ENCODE assay signal across 11 cellular contexts in genomic region chr2:28680657-28681056, GRCh38.
DNase-seq lines count a peak whose midpoint lies in the region; ATAC-seq, FAIRE-seq and TF ChIP-seq lines count a peak whose summit lies in the region.
"Had no signal": no experiment of that assay in that cellular context is flagged by ENCODE, and none has a peak within 500 bp of the region (broad histone marks: within the 10 kb centered on the region; RNA-seq: fewer than 3 reads in every experiment).

No MANE protein-coding gene starts in this region.

- no peak overlapping the region; the same call in 1 of the 2 replicates for H3K18ac ChIP-seq in H1 (ENCODE audit: extremely low read depth, low read length)

- no peaks in the 10 kb centered on the region for H3K9me2 ChIP-seq in Loucy (replicated peaks; ENCODE audit: low read depth, low read length)

- H3K27ac ChIP-seq in H1 (ENCODE audit: low read depth, low read length) = no peak overlapping the region
- peak overlapping the region; percentile 90 for H3K27ac ChIP-seq in smooth muscle cell (ENCODE audit: low read depth)
- H3K27ac ChIP-seq in vagina = no peak overlapping the region
- H3K27ac ChIP-seq: lower lobe of right lung had no signal

- H3K9me3 Mint-ChIP-seq in activated CD4-positive, alpha-beta T cell treated with anti-CD3 and anti-CD28 coated beads, Interleukin-2, amount 10 ng/mL, durations not matched to agents 24 days and 14 days = peaks cover 6% of the 10 kb centered on the region
- H3K9me3 Mint-ChIP-seq: endodermal cell had no signal

- H3K79me2 ChIP-seq in Loucy (ENCODE audit: insufficient read depth, low read length) (no peaks in the 10 kb centered on the region), H1 (ENCODE audit: control insufficient read depth in 1 of 2, insufficient read depth in 2 of 2, low read length in 2 of 2) (no peaks in the 10 kb centered on the region), smooth muscle cell (ENCODE audit: low read depth) (no peaks in the 10 kb centered on the region)

- intact Hi-C loops in activated CD4-positive, alpha-beta T cell treated with anti-CD3 and anti-CD28 coated beads, Interleukin-2, amount 10 ng/mL, durations not matched to agents 24 days and 14 days (cut with micrococcal nuclease) = loop anchor here (1.0 kb wide), 2 partner anchors 55 to 86 kb away; no protein-coding TSS in a partner anchor
- intact Hi-C loops in vagina (cut with DNase I) = no loop called here

- no peak overlapping the region; the same call in 1 of the 2 replicates for H2BK12ac ChIP-seq in H1 (ENCODE audit: low read depth, low read length)

- H3K23ac ChIP-seq in H1 (ENCODE audit: insufficient read length) = no peak overlapping the region

- H3K27me3 ChIP-seq in Loucy (ENCODE audit: insufficient read depth, low read length, poor library complexity, severe bottlenecking) = no peaks in the 10 kb centered on the region
- no peaks in the 10 kb centered on the region for H3K27me3 ChIP-seq in H1 (replicated peaks in 1 of 4; ENCODE audit: control insufficient read depth in 3 of 4, extremely low read depth in 1 of 4, insufficient read depth in 3 of 4, low read length in 3 of 4)
- H3K27me3 ChIP-seq in smooth muscle cell (ENCODE audit: low read depth) = no peaks in the 10 kb centered on the region
- H3K27me3 ChIP-seq in vagina = no peaks in the 10 kb centered on the region

- no peak overlapping the region for H4K8ac ChIP-seq in H1 (ENCODE audit: extremely low read depth, insufficient read depth, low read length)

- no peak for TF ChIP-seq RAD21 in H1 (IDR thresholded peaks at IDR 0.05 in 1 of 2, conservative IDR thresholded peaks at IDR 0.05 in 1 of 2; ENCODE audit: low read depth in 2 of 2, low read length in 2 of 2)

- H3K4me2 ChIP-seq in Loucy (ENCODE audit: low read depth, low read length, poor library complexity, severe bottlenecking) = peak overlapping the region; percentile 27
- H3K4me2 ChIP-seq in H1 (ENCODE audit: insufficient read depth in 1 of 2, low read depth in 2 of 2, low read length in 2 of 2) = peak overlapping the region in 1 of 2 experiments; percentile 7; a peak in 1 of 4 replicates
- no peak overlapping the region for H3K4me2 ChIP-seq in smooth muscle cell

- CTCF ChIA-PET in H1 (lab: Charles Lee; ENCODE audit: partially characterized antibody) = interaction anchor here (1.3 kb wide), 1 partner anchor 9 kb away, joined by 4 read pairs; no protein-coding TSS in a partner anchor

- no peak for TF ChIP-seq EP300 in H1 (IDR thresholded peaks at IDR 0.05; ENCODE audit: borderline replicate concordance in 1 of 2, low read depth in 2 of 2, low read length in 2 of 2)

- no peak overlapping the region for H4K5ac ChIP-seq in H1 (ENCODE audit: insufficient read length, low read depth, low read length)

- H3K79me1 ChIP-seq in H1 (ENCODE audit: low read depth, low read length) = no peaks in the 10 kb centered on the region

- H2BK15ac ChIP-seq in H1 (ENCODE audit: low read length) = peak overlapping the region; percentile 88

- no peak overlapping the region for H2BK120ac ChIP-seq in H1 (replicated peaks; ENCODE audit: low read depth, low read length)

- 91% methylated on average over 6 of the region's 6 CpGs; no CpG with 5 or more reads in 1 of the 2 experiments for WGBS in H1 (ENCODE audit: extremely low coverage in 1 of 2, insufficient coverage in 1 of 2, insufficient read length in 1 of 2, insufficient replicate concordance in 2 of 2, low coverage in 1 of 2, low lambda C conversion rate in 2 of 2, missing lambda C conversion rate in 1 of 2), 2 experiments
- WGBS in smooth muscle cell (ENCODE audit: low lambda C conversion rate) = over 99% methylated on average over 6 of the region's 6 CpGs

- peak overlapping the region; percentile 34 for H3K9ac ChIP-seq in Loucy (ENCODE audit: low read depth, low read length, poor library complexity, severe bottlenecking)
- no peak overlapping the region for H3K9ac ChIP-seq in H1 (replicated peaks in 1 of 4; ENCODE audit: extremely low read depth in 1 of 4, low read depth in 3 of 4, low read length in 3 of 4)
- peak overlapping the region; percentile 48 for H3K9ac ChIP-seq in smooth muscle cell (ENCODE audit: low read depth)

- no peak overlapping the region for H3K4ac ChIP-seq in H1 (replicated peaks; ENCODE audit: insufficient read length, low read depth, low read length)

- no peaks in the 10 kb centered on the region for H3F3A ChIP-seq in Loucy (ENCODE audit: low read depth)
- no peaks in the 10 kb centered on the region for H3F3A ChIP-seq in smooth muscle cell (ENCODE audit: low read depth)

- peaks cover 57% of the 10 kb centered on the region for H3K4me1 Mint-ChIP-seq in activated CD4-positive, alpha-beta T cell treated with anti-CD3 and anti-CD28 coated beads, Interleukin-2, amount 10 ng/mL, durations not matched to agents 24 days and 14 days

- no peaks in the 10 kb centered on the region for H3K23me2 ChIP-seq in H1 (ENCODE audit: low read depth, low read length)

- H3K27me3 Mint-ChIP-seq in activated CD4-positive, alpha-beta T cell treated with anti-CD3 and anti-CD28 coated beads, Interleukin-2, amount 10 ng/mL, durations not matched to agents 24 days and 14 days = no peaks in the 10 kb centered on the region

- no peak for FAIRE-seq in H1 (lab: Jason Lieb, UNC)

- DNase-seq in activated CD4-positive, alpha-beta T cell treated with anti-CD3 and anti-CD28 coated beads, Interleukin-2, amount 10 ng/mL, durations not matched to agents 24 days and 14 days = peak; percentile 58
- no peak for DNase-seq in activated CD4-positive, alpha-beta T cell treated with anti-CD3 and anti-CD28 coated beads, Interleukin-2, amount 50 U/mL, for 1 hour
- no peak for DNase-seq in H1 (ENCODE audit: low read depth in 1 of 2, low spot score in 2 of 2)
- no peak for DNase-seq in smooth muscle cell (lab: John Stamatoyannopoulos, UW; ENCODE audit: unreplicated experiment)
- DNase-seq in middle frontal gyrus (ENCODE audit: extremely low spot score, low spot score) = no peak
- no peak for DNase-seq in vagina (ENCODE audit: extremely low spot score in 2 of 2)
- DNase-seq: endodermal cell, lower lobe of right lung, NCI-H2171 had no signal

- no peak overlapping the region for H3K56ac ChIP-seq in H1 (replicated peaks; ENCODE audit: insufficient read length, low read depth, low read length)

- H3K36me3 ChIP-seq in Loucy (ENCODE audit: insufficient read depth, low read length) (no peaks in the 10 kb centered on the region), H1 (ENCODE audit: control insufficient read depth in 2 of 4, insufficient read depth in 4 of 4, low read length in 3 of 4) (no peaks in the 10 kb centered on the region), smooth muscle cell (ENCODE audit: low read depth) (no peaks in the 10 kb centered on the region), vagina (no peaks in the 10 kb centered on the region)
- H3K36me3 ChIP-seq: lower lobe of right lung had no signal

- H3K14ac ChIP-seq in H1 (ENCODE audit: insufficient read length) = no peak overlapping the region

- H4K91ac ChIP-seq in H1 (replicated peaks; ENCODE audit: insufficient read length, low read length) = no peak overlapping the region

- H3K36me3 Mint-ChIP-seq in activated CD4-positive, alpha-beta T cell treated with anti-CD3 and anti-CD28 coated beads, Interleukin-2, amount 10 ng/mL, durations not matched to agents 24 days and 14 days (ENCODE audit: low read depth) = peaks cover 1% of the 10 kb centered on the region

- H3K4me3 ChIP-seq in Loucy (ENCODE audit: low read length, poor library complexity, severe bottlenecking) = no peak overlapping the region
- H3K4me3 ChIP-seq in H1 (ENCODE audit: extremely low read depth in 1 of 4, insufficient read depth in 2 of 4, low read depth in 3 of 4, low read length in 4 of 4) = no peak overlapping the region
- H3K4me3 ChIP-seq in smooth muscle cell = no peak overlapping the region
- H3K4me3 ChIP-seq in vagina = no peak overlapping the region
- H3K4me3 ChIP-seq: lower lobe of right lung had no signal

- H2BK20ac ChIP-seq in H1 (ENCODE audit: low read length) = 0 out of 2 replicates have a peak overlapping the region, but pooled peaks have one; percentile 72

- peak overlapping the region; percentile 38; the same call in 1 of the 2 replicates for H2AFZ ChIP-seq in Loucy (ENCODE audit: low read length)
- 0 out of 2 replicates have a peak overlapping the region, but pooled peaks have one; percentile 18 for H2AFZ ChIP-seq in H1 (ENCODE audit: low read length)
- no peak overlapping the region for H2AFZ ChIP-seq in smooth muscle cell (ENCODE audit: low read depth)

- TF ChIP-seq POLR2A in H1 (IDR thresholded peaks at IDR 0.05; ENCODE audit: control extremely low read depth in 1 of 2, low read depth in 2 of 2, low read length in 2 of 2) (no peak), vagina (IDR thresholded peaks at IDR 0.05) (no peak)

- peak overlapping the region; percentile 73 for H3K4me3 Mint-ChIP-seq in activated CD4-positive, alpha-beta T cell treated with anti-CD3 and anti-CD28 coated beads, Interleukin-2, amount 10 ng/mL, durations not matched to agents 24 days and 14 days
- H3K4me3 Mint-ChIP-seq: endodermal cell had no signal

- TF ChIP-seq CTCF in Loucy (conservative IDR thresholded peaks at IDR 0.05; ENCODE audit: low read length) (no peak), H1 (IDR thresholded peaks at IDR 0.05; ENCODE audit: control extremely low read depth in 1 of 3, insufficient read depth in 1 of 3, low read depth in 1 of 3, low read length in 3 of 3) (no peak), smooth muscle cell (IDR thresholded peaks at IDR 0.05; ENCODE audit: borderline replicate concordance, insufficient read depth, poor library complexity, severe bottlenecking) (no peak), vagina (IDR thresholded peaks at IDR 0.05) (no peak)

- H3K9me3 ChIP-seq in Loucy (ENCODE audit: insufficient read depth, low read depth, low read length) (no peaks in the 10 kb centered on the region), H1 (ENCODE audit: insufficient read depth in 2 of 2, low read depth in 1 of 2, low read length in 1 of 2) (no peaks in the 10 kb centered on the region), smooth muscle cell (replicated peaks; ENCODE audit: low read depth) (no peaks in the 10 kb centered on the region), vagina (no peaks in the 10 kb centered on the region)
- H3K9me3 ChIP-seq: lower lobe of right lung had no signal

- H3K4me1 ChIP-seq in Loucy (ENCODE audit: insufficient read depth, low read length, poor library complexity, severe bottlenecking) (peaks cover 18% of the 10 kb centered on the region), H1 (replicated peaks in 1 of 4; ENCODE audit: control insufficient read depth in 3 of 4, insufficient read depth in 4 of 4, low read length in 3 of 4) (peaks cover 10 to 15% (median 13%) of the 10 kb centered on the region in 4 experiments), smooth muscle cell (ENCODE audit: low read depth) (peaks cover 29% of the 10 kb centered on the region), vagina (peaks cover 14% of the 10 kb centered on the region)

- peak overlapping the region; percentile 50; the same call in 1 of the 2 replicates for H2BK5ac ChIP-seq in H1 (ENCODE audit: low read depth, low read length)

- H4K20me1 ChIP-seq in Loucy (ENCODE audit: insufficient read depth, low read length, poor library complexity, severe bottlenecking) (no peaks in the 10 kb centered on the region), H1 (replicated peaks in 1 of 2; ENCODE audit: control insufficient read depth in 1 of 2, insufficient read depth in 2 of 2, low read length in 2 of 2) (no peaks in the 10 kb centered on the region), smooth muscle cell (ENCODE audit: low read depth) (no peaks in the 10 kb centered on the region)

- H3K27ac Mint-ChIP-seq in activated CD4-positive, alpha-beta T cell treated with anti-CD3 and anti-CD28 coated beads, Interleukin-2, amount 10 ng/mL, durations not matched to agents 24 days and 14 days = peak overlapping the region; percentile 97
- H3K27ac Mint-ChIP-seq: endodermal cell had no signal

- ATAC-seq in HG03520 (IDR thresholded peaks at IDR 0.05; ENCODE audit: unreplicated experiment) = no peak

- no peak overlapping the region for H2AK5ac ChIP-seq in H1 (ENCODE audit: low read depth, low read length)

- POLR2A ChIA-PET in H1 (lab: Charles Lee; ENCODE audit: partially characterized antibody) = interaction anchor here (0.6 to 0.8 kb wide), 2 partner anchors 56 to 71 kb away, joined by 3 to 4 read pairs; partner anchors contain the start of gene PPP1CB

Comparison
In these comparisons a context has a peak if more than half of its experiments do, and no peak if none do; other contexts are left out.
1. H3K9ac ChIP-seq: peak in Loucy (single experiment) and smooth muscle cell (single experiment); none in H1 (0 of 4).